8 cellular contexts compared by ENCODE assay signal in the genomic region with DNA sequence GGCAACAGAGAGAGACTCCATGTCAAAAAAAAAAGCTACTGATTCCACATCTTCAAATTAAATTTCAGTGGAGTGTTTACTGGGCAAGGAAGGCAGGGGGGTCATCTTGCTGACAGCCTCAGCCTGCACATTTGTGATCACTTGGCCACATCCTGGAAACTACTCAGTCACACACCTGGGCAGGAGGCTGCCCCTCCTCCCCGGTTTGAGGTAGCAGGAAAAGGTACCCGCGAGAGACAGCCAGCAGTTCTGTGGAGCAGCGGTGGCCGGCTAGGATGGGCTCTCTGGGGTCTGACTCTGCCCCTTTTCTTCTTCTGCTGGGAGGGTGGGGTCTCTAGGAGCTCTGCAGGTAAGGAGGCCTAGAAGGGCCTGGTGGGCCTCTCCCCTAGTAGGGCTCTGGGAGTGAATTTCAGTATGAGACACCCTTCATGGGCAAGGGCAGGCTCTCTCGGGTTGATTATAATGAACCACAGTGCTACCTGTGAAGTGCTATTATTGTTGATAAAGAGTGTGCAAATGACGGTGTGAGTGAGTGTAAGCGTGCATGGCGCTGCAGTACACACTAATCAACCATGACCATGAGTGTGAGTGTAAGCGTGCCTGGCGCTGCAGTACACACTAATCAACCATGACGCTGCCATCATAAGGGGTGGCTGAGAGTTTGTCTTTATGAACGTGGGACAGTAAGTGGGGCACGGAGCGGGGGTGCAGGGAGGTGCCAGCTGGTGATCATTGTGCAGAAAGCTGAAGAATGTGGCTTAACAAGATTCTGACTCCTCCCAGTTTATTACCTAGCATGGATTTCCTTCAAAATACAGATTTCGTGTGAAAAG. TPM values are rescaled to one million over a fixed set of nuclear protein-coding genes. Genes with fewer than 3 reads are reported as not detected.
A peak's percentile ranks its signal among the peaks of the same experiment; 100 is the strongest.
DNase-seq lines count a peak whose midpoint lies in the region; ATAC-seq, FAIRE-seq and TF ChIP-seq lines count a peak whose summit lies in the region.
"Not testable (repeated sequence)": the region's sequence is repeated elsewhere in the genome, so short reads cannot be mapped to it uniquely, and the experiment has no call there.

No MANE protein-coding gene starts in this region.

- TF ChIP-seq RAD21 in GM12878 (IDR thresholded peaks at IDR 0.05; ENCODE audit: insufficient read depth, low read depth, low read length): not testable (repeated sequence)

- H3K27me3 Mint-ChIP-seq in CD4-positive, alpha-beta memory T cell; activated CD8-positive, alpha-beta memory T cell treated with anti-CD3 and anti-CD28 coated beads, Interleukin-2, amount 10 ng/mL, durations not matched to agents 7 days and 5 days: not testable (repeated sequence)

- not testable (repeated sequence) for BruUV-seq in GM12878 (replicated peaks; lab: Mats Ljungman, UMichigan)

- H3K9me3 Mint-ChIP-seq in CD4-positive, alpha-beta memory T cell; stimulated activated effector memory CD8-positive, alpha-beta T cell treated with anti-CD3 and anti-CD28 coated beads, Interleukin-12 subunit alpha, Interleukin-12 subunit beta, amount 100 ng/mL, for 72 hours: not testable (repeated sequence)
- H3K9me3 Mint-ChIP-seq in activated CD8-positive, alpha-beta memory T cell treated with anti-CD3 and anti-CD28 coated beads, Interleukin-2, amount 10 ng/mL, durations not matched to agents 7 days and 5 days (ENCODE audit: low read depth): peaks cover 12% of the 10 kb centered on the region

- not testable (repeated sequence) for TF ChIP-seq POLR2A in GM12878 (IDR thresholded peaks at IDR 0.05; ENCODE audit: low read depth, low read length)

- H2AFZ ChIP-seq in GM12878 (ENCODE audit: control insufficient read depth, low read depth, low read length): not testable (repeated sequence)

- not testable (repeated sequence) for H3K9me3 ChIP-seq in CD4-positive, alpha-beta memory T cell (ENCODE audit: control insufficient read depth in 1 of 2, low read length in 2 of 2); GM12878 (replicated peaks; ENCODE audit: control insufficient read depth, insufficient read depth, low read length); mucosa of descending colon

- H3K4me3 ChIP-seq in CD4-positive, alpha-beta memory T cell (ENCODE audit: low read length in 2 of 2); GM12878; mucosa of descending colon: not testable (repeated sequence)

- SMC1A ChIA-PET in GM12878 (lab: Charles Lee; ENCODE audit: uncharacterized antibody, unreplicated experiment): not testable (repeated sequence)

- peaks cover 22% of the 10 kb centered on the region for H3K4me1 ChIP-seq in CD4-positive, alpha-beta memory T cell (ENCODE audit: insufficient read depth, low read length)
- not testable (repeated sequence) for H3K4me1 ChIP-seq in GM12878 (ENCODE audit: control insufficient read depth, insufficient read depth, low read length); mucosa of descending colon (ENCODE audit: low read depth)

- H3K27ac Mint-ChIP-seq in CD4-positive, alpha-beta memory T cell: peak overlapping the region in 5 of 7 donors; percentile 4 to 89 (median 67)
- H3K27ac Mint-ChIP-seq in activated CD8-positive, alpha-beta memory T cell treated with anti-CD3 and anti-CD28 coated beads, Interleukin-2, amount 10 ng/mL, durations not matched to agents 7 days and 5 days: peak overlapping the region; percentile 30
- peak overlapping the region; percentile 38 for H3K27ac Mint-ChIP-seq in stimulated activated effector memory CD8-positive, alpha-beta T cell treated with anti-CD3 and anti-CD28 coated beads, Interleukin-12 subunit alpha, Interleukin-12 subunit beta, amount 100 ng/mL, for 72 hours

- peak; percentile 44 for FAIRE-seq in GM12878 (lab: Jason Lieb, UNC)

- H3K4me3 Mint-ChIP-seq in CD4-positive, alpha-beta memory T cell: peak overlapping the region in 3 of 8 donors; percentile 60 to 67 (median 65)
- peak overlapping the region; percentile 10 for H3K4me3 Mint-ChIP-seq in activated CD8-positive, alpha-beta memory T cell treated with anti-CD3 and anti-CD28 coated beads, Interleukin-2, amount 10 ng/mL, durations not matched to agents 7 days and 5 days
- H3K4me3 Mint-ChIP-seq in stimulated activated effector memory CD8-positive, alpha-beta T cell treated with anti-CD3 and anti-CD28 coated beads, Interleukin-12 subunit alpha, Interleukin-12 subunit beta, amount 100 ng/mL, for 72 hours: peak overlapping the region; percentile 36

- RAD21 ChIA-PET in GM12878 (lab: Charles Lee; ENCODE audit: unreplicated experiment): interaction anchor here (1.2 kb wide), 1 partner anchor 31 kb away, joined by 3 read pairs; the partner anchor contains the start of gene APOD

- not testable (repeated sequence) for TF ChIP-seq EP300 in GM12878 (IDR thresholded peaks at IDR 0.05; ENCODE audit: borderline replicate concordance in 1 of 2, control insufficient read depth in 1 of 2, low read depth in 2 of 2, low read length in 2 of 2)

- CTCF ChIA-PET in CD4-positive, alpha-beta memory T cell (lab: Charles Lee; ENCODE audit: partially characterized antibody): interaction anchor here (1.6 to 1.8 kb wide), 3 partner anchors 234 to 244 kb away, joined by 5 to 7 read pairs (median 5); no protein-coding TSS in a partner anchor
- CTCF ChIA-PET in activated CD8-positive, alpha-beta memory T cell treated with anti-CD3 and anti-CD28 coated beads, Interleukin-2, amount 10 ng/mL, durations not matched to agents 7 days and 5 days (lab: Charles Lee): interaction anchor here (0.6 to 2.8 kb wide), 4 partner anchors 54 to 235 kb away, joined by 3 to 8 read pairs (median 5); no protein-coding TSS in a partner anchor
- CTCF ChIA-PET in GM12878 (lab: Yijun Ruan, JAX): not testable (repeated sequence)

- H3K9ac ChIP-seq in GM12878 (ENCODE audit: control insufficient read depth, insufficient read depth, low read length): not testable (repeated sequence)

- ATAC-seq in activated CD8-positive, alpha-beta memory T cell treated with anti-CD3 and anti-CD28 coated beads, Interleukin-2, amount 10 ng/mL, durations not matched to agents 7 days and 5 days: peak; percentile 67
- ATAC-seq in GM12878: not testable (repeated sequence)
- peak; percentile 84 for ATAC-seq in mucosa of descending colon
- ATAC-seq in stimulated activated effector memory CD8-positive, alpha-beta T cell treated with anti-CD3 and anti-CD28 coated beads, Interleukin-12 subunit alpha, Interleukin-12 subunit beta, amount 100 ng/mL, for 72 hours: peak; percentile 39

- H4K20me1 ChIP-seq in GM12878 (ENCODE audit: control insufficient read depth, insufficient read depth): not testable (repeated sequence)

- intact Hi-C loops in CD4-positive, alpha-beta memory T cell (cut with micrococcal nuclease); mucosa of descending colon (cut with DNase I, micrococcal nuclease): not testable (repeated sequence)
- intact Hi-C loops in GM12878 (cut with micrococcal nuclease; ENCODE audit: unreplicated experiment): loop anchor here (5.0 kb wide), 1 partner anchor 102 kb away; no protein-coding TSS in a partner anchor

- H3K27ac ChIP-seq in CD4-positive, alpha-beta memory T cell (ENCODE audit: low read depth, low read length); GM12878 (ENCODE audit: control insufficient read depth, insufficient read depth): not testable (repeated sequence)

- not testable (repeated sequence) for H3K36me3 ChIP-seq in CD4-positive, alpha-beta memory T cell (ENCODE audit: insufficient read depth, low read length); GM12878 (ENCODE audit: control insufficient read depth in 2 of 2, insufficient read depth in 2 of 2, low read length in 1 of 2); mucosa of descending colon (ENCODE audit: low read depth)

- H3K27me3 ChIP-seq in CD4-positive, alpha-beta memory T cell (ENCODE audit: insufficient read depth, low read length); GM12878 (replicated peaks in 1 of 2; ENCODE audit: control insufficient read depth in 2 of 2, insufficient read depth in 2 of 2, low read length in 1 of 2): not testable (repeated sequence)

- H3K4me2 ChIP-seq in GM12878 (ENCODE audit: control insufficient read depth, insufficient read depth): not testable (repeated sequence)

- in situ Hi-C loops in GM12878 (cut with MboI): loop anchor here (5.0 kb wide), 1 partner anchor 112 kb away; no protein-coding TSS in a partner anchor

- H3K79me2 ChIP-seq in GM12878 (ENCODE audit: control insufficient read depth, insufficient read depth, low read length): not testable (repeated sequence)

- not testable (repeated sequence) for TF ChIP-seq CTCF in GM12878 (IDR thresholded peaks at IDR 0.05 in 2 of 3, conservative IDR thresholded peaks at IDR 0.05 in 1 of 3; ENCODE audit: control insufficient read depth in 2 of 3, extremely low read depth in 1 of 3, insufficient read depth in 1 of 3, low read depth in 3 of 3, low read length in 3 of 3); mucosa of descending colon (IDR thresholded peaks at IDR 0.05)

- H3K4me1 Mint-ChIP-seq in CD4-positive, alpha-beta memory T cell: peaks cover 11 to 33% (median 24%) of the 10 kb centered on the region in 4 donors
- peaks cover 25% of the 10 kb centered on the region for H3K4me1 Mint-ChIP-seq in activated CD8-positive, alpha-beta memory T cell treated with anti-CD3 and anti-CD28 coated beads, Interleukin-2, amount 10 ng/mL, durations not matched to agents 7 days and 5 days
- peaks cover 26% of the 10 kb centered on the region for H3K4me1 Mint-ChIP-seq in stimulated activated effector memory CD8-positive, alpha-beta T cell treated with anti-CD3 and anti-CD28 coated beads, Interleukin-12 subunit alpha, Interleukin-12 subunit beta, amount 100 ng/mL, for 72 hours

- peak in 2 of 5 donors; percentile 20 to 32 for DNase-seq in CD4-positive, alpha-beta memory T cell
- peak; percentile 73 for DNase-seq in HT-29 (ENCODE audit: low spot score)
- peak; percentile 35 for DNase-seq in RPMI8226
- DNase-seq in activated CD8-positive, alpha-beta memory T cell treated with anti-CD3 and anti-CD28 coated beads, Interleukin-2, amount 10 ng/mL, durations not matched to agents 7 days and 5 days: peak; percentile 61
- DNase-seq in GM12878 (ENCODE audit: low read depth, low spot score); stimulated activated effector memory CD8-positive, alpha-beta T cell treated with anti-CD3 and anti-CD28 coated beads, Interleukin-12 subunit alpha, Interleukin-12 subunit beta, amount 100 ng/mL, for 72 hours (ENCODE audit: low spot score in 2 of 2): not testable (repeated sequence)
- peak; percentile 31 for DNase-seq in germinal center (ENCODE audit: low spot score)
- peak; percentile 44 to 67 (median 51) for DNase-seq in mucosa of descending colon

- POLR2A ChIA-PET in CD4-positive, alpha-beta memory T cell (lab: Charles Lee; ENCODE audit: partially characterized antibody): interaction anchor here (0.7 kb wide), 1 partner anchor 64 kb away, joined by 3 read pairs; no protein-coding TSS in a partner anchor
- POLR2A ChIA-PET in GM12878 (lab: Charles Lee): not testable (repeated sequence)

- WGBS in GM12878 (ENCODE audit: insufficient coverage, insufficient replicate concordance, low lambda C conversion rate, missing lambda C conversion rate): 56% methylated on average over 15 of the region's 16 CpGs

- not testable (repeated sequence) for H3K36me3 Mint-ChIP-seq in CD4-positive, alpha-beta memory T cell; stimulated activated effector memory CD8-positive, alpha-beta T cell treated with anti-CD3 and anti-CD28 coated beads, Interleukin-12 subunit alpha, Interleukin-12 subunit beta, amount 100 ng/mL, for 72 hours
- H3K36me3 Mint-ChIP-seq in activated CD8-positive, alpha-beta memory T cell treated with anti-CD3 and anti-CD28 coated beads, Interleukin-2, amount 10 ng/mL, durations not matched to agents 7 days and 5 days: peaks cover 20% of the 10 kb centered on the region

RNA-seq across cellular contexts. Expression of gene APOD, which starts 31.1 kb away (rescaled TPM):
- total RNA-seq in CD4-positive, alpha-beta memory T cell: not detected
- not detected for polyA plus RNA-seq in CD4-positive, alpha-beta memory T cell
- 0.58 and 0.91 TPM in 2 replicates for total RNA-seq in HT-29 (2014; rRNA removed; shearing (Covaris generic))
- 1 to 10 TPM in 1 of 2 experiments, not detected in 1; 9.3 TPM for total RNA-seq in activated CD8-positive, alpha-beta memory T cell treated with anti-CD3 and anti-CD28 coated beads, Interleukin-2, amount 10 ng/mL, durations not matched to agents 7 days and 5 days
- not detected in 2 replicates for total RNA-seq in GM12878 (2013; cell fraction: nucleolus; rRNA removed)
- total RNA-seq in GM12878 (2014; rRNA removed) (0.06 TPM in 1 of 2 replicates, not detected in the other), GM12878 (2014; rRNA removed; fragmentation: Illumina TruSeq; extraction: Trizol) (not detected in 2 replicates), GM12878 (2021) (not detected in 2 replicates), mucosa of descending colon (10 to 100 TPM in 2 of 3 donors, 1 to 10 TPM in 1; 8.7 to 73.6 (median 10.7) TPM)
- not detected for polyA plus RNA-seq in GM12878 (2011; ENCODE audit: low read depth)
- polyA plus RNA-seq in GM12878 (2011; rRNA removed) (0.35 and 0.48 TPM in 2 replicates), GM12878 (2014; fragmentation: Illumina TruSeq; extraction: Trizol) (0.12 TPM in 1 of 2 replicates, not detected in the other), GM12878 (2014; fragmentation: Nextera tagmentation; extraction: Ambion mirVana) (under 1 TPM; 0.31 to 0.47 TPM), GM12878 (2014; rRNA removed) (not detected in 2 replicates), GM12878 (2016; fragmentation: Nextera tagmentation; extraction: Ambion mirVana) (under 1 TPM; 0.58 to 0.77 TPM)
- polyA plus RNA-seq in GM12878 (2011; cell fraction: cytosol; rRNA removed): 0.25 and 0.39 TPM in 2 replicates
- polyA plus RNA-seq in GM12878 (2011; cell fraction: nucleus; rRNA removed): not detected in 2 replicates
- 0.45 and 0.73 TPM in 2 replicates for polyA plus RNA-seq in GM12878 (2012)
- 0.37 and 1.2 TPM in 2 replicates for polyA minus RNA-seq in GM12878 (2011; rRNA and poly(A)+ RNA removed)
- polyA minus RNA-seq in GM12878 (2011; cell fraction: cytosol; rRNA and poly(A)+ RNA removed): not detected in 2 replicates
- not detected in 2 replicates for polyA minus RNA-seq in GM12878 (2011; cell fraction: nucleus; rRNA and poly(A)+ RNA removed)
